In the genomic region with DNA sequence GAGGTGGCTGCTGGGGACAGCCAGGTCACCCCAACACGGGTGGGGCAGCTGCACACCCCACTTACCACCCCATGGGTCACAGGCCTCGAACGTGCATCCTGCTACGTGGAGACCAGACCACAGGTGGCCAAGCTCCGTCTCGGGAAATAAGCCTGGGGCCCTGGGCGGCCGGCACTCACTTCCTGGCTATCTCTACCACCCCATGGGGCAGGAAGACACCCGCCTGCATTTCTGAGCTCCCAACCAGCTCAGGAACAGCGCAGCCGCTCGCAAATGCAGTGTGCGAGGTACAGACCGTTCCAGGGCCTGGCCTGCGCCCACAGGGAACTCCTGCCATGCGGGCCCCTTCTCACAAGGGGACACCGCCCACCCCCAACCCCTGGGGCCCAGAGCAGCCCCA, we compare ENCODE assay signal across 26 cellular contexts. TPM values are rescaled to one million over a fixed set of nuclear protein-coding genes. Genes with fewer than 3 reads are reported as not detected.
DNase-seq lines count a peak whose midpoint lies in the region; ATAC-seq, FAIRE-seq and TF ChIP-seq lines count a peak whose summit lies in the region.
"Had no signal": no experiment of that assay in that cellular context is flagged by ENCODE, and none has a peak within 500 bp of the region (broad histone marks: within the 10 kb centered on the region; RNA-seq: fewer than 3 reads in every experiment).

No MANE protein-coding gene starts in this region.

- H2AFZ ChIP-seq in HepG2 (ENCODE audit: low read length) (no peak overlapping the region), IMR-90 (replicated peaks; ENCODE audit: low read length, poor library complexity) (no peak overlapping the region)

- FAIRE-seq in HepG2 (lab: Jason Lieb, UNC): no peak
- FAIRE-seq: GM12891, H54 had no signal

- CTCF ChIA-PET in HepG2 (lab: Yijun Ruan, JAX; ENCODE audit: low intra/inter-chr PET ratio, low total read pairs): no interaction called here
- CTCF ChIA-PET in IMR-90 (lab: Yijun Ruan, JAX): no interaction called here

- TF ChIP-seq POLR2A in HepG2 (IDR thresholded peaks at IDR 0.05; ENCODE audit: insufficient read depth in 1 of 2, low read depth in 2 of 2, low read length in 2 of 2) (no peak), right lobe of liver (IDR thresholded peaks at IDR 0.05) (no peak), IMR-90 (IDR thresholded peaks at IDR 0.05; ENCODE audit: low read depth, low read length) (no peak)

- peak overlapping the region; percentile 28 for H2AK9ac ChIP-seq in IMR-90 (replicated peaks; ENCODE audit: low read depth, low read length, poor library complexity)

- ATAC-seq in HepG2 (no peak), right lobe of liver (no peak), IMR-90 (ENCODE audit: low read depth) (no peak), HG03460 (IDR thresholded peaks at IDR 0.05; ENCODE audit: unreplicated experiment) (no peak), SK-N-SH treated with all-trans-retinoic acid at 6 μM for 48 hours (no peak)
- no peak for ATAC-seq in central memory CD8-positive, alpha-beta T cell (replicated peaks; ENCODE audit: extremely low read depth, poor library complexity, severe bottlenecking)
- ATAC-seq: Panc1 had no signal

- 0% methylated on average over 4 of the region's 17 CpGs for WGBS in HepG2 (ENCODE audit: low lambda C conversion rate)
- WGBS in right lobe of liver (ENCODE audit: insufficient coverage, low coverage, low lambda C conversion rate, missing lambda C conversion rate): no CpG with 5 or more reads among the region's 17 CpGs
- 100% methylated on average over 3 of the region's 17 CpGs; no CpG with 5 or more reads in 1 of the 2 experiments for WGBS in IMR-90 (ENCODE audit: extremely low coverage in 2 of 2, insufficient read length in 1 of 2), 2 experiments

- H3K36me3 ChIP-seq in HepG2 (replicated peaks in 1 of 2; ENCODE audit: control insufficient read depth in 1 of 2, insufficient read depth in 2 of 2, low read length in 2 of 2) (no peaks in the 10 kb centered on the region), right lobe of liver (no peaks in the 10 kb centered on the region), IMR-90 (ENCODE audit: control insufficient read depth, insufficient read depth, low read length) (no peaks in the 10 kb centered on the region)

- H2AK5ac ChIP-seq in IMR-90 (ENCODE audit: low read depth, low read length): no peak overlapping the region

- no peaks in the 10 kb centered on the region for H3K79me2 ChIP-seq in HepG2 (ENCODE audit: insufficient read depth, low read length)

- H3K4me1 ChIP-seq in HepG2 (ENCODE audit: insufficient read depth, low read length) (no peaks in the 10 kb centered on the region), right lobe of liver (peaks cover 0 to 5% (median 0%) of the 10 kb centered on the region in 4 donors), IMR-90 (ENCODE audit: control insufficient read depth, insufficient read depth, low read length) (peaks cover 3% of the 10 kb centered on the region; the same call in 1 of the 2 replicates)

- no peak overlapping the region for H3K18ac ChIP-seq in IMR-90 (ENCODE audit: low read depth, low read length)

- H3K36me3 Mint-ChIP-seq in central memory CD8-positive, alpha-beta T cell (ENCODE audit: insufficient read depth): peaks cover 10% of the 10 kb centered on the region
- H3K36me3 Mint-ChIP-seq: CD4-positive, alpha-beta memory T cell had no signal

- H2BK20ac ChIP-seq in IMR-90 (ENCODE audit: low read depth, low read length): no peak overlapping the region

- no peak overlapping the region for H3K9ac ChIP-seq in HepG2 (ENCODE audit: insufficient read depth, low read depth, low read length)
- H3K9ac ChIP-seq in IMR-90 (ENCODE audit: low read depth, low read length): no peak overlapping the region

- peaks cover 22% of the 10 kb centered on the region for H3K27me3 Mint-ChIP-seq in central memory CD8-positive, alpha-beta T cell

- DNase-seq in HepG2 (ENCODE audit: low spot score) (no peak), right lobe of liver (no peak), IMR-90 (no peak), SW 1271 (lab: John Stamatoyannopoulos, UW) (no peak)
- no peak for DNase-seq in central memory CD8-positive, alpha-beta T cell (ENCODE audit: low spot score in 2 of 2)
- DNase-seq: C1 segment of cervical spinal cord; CD4-positive, alpha-beta memory T cell; COR-L47; DMS79; EL; GDM1; KG1; MG63; NCI-H2029; NCI-H446 treated with DMSO at 0.1 percent for 48 hours; NCI-H526; SIG-M5 had no signal

- no TSS peak for BruUV-seq in HepG2 (replicated peaks; lab: Mats Ljungman, UMichigan)
- BruUV-seq in IMR-90 (replicated peaks; lab: Mats Ljungman, UMichigan): no TSS peak

- peaks cover 12% of the 10 kb centered on the region for H3K4me1 Mint-ChIP-seq in central memory CD8-positive, alpha-beta T cell

- TF ChIP-seq CTCF in HepG2 (CRISPR knock-in tag; IDR thresholded peaks at IDR 0.05) (no peak), right lobe of liver (IDR thresholded peaks at IDR 0.05) (no peak), IMR-90 (conservative IDR thresholded peaks at IDR 0.05; ENCODE audit: low read depth, low read length) (no peak)

- peak overlapping the region; percentile 91 for H3K4me3 Mint-ChIP-seq in central memory CD8-positive, alpha-beta T cell

- TF ChIP-seq EP300 in HepG2 (IDR thresholded peaks at IDR 0.05; ENCODE audit: low read depth in 2 of 2, low read length in 2 of 2) (no peak), HepG2 (CRISPR knock-in tag; IDR thresholded peaks at IDR 0.05; ENCODE audit: borderline replicate concordance) (no peak)

- H3K9me1 ChIP-seq in IMR-90 (ENCODE audit: insufficient read depth, low read length): 0 out of 2 replicates have a peak, but pooled peaks cover 3% of the 10 kb centered on the region

- H3K4me2 ChIP-seq in HepG2 (ENCODE audit: low read depth, low read length): no peak overlapping the region
- H3K4me2 ChIP-seq in IMR-90 (ENCODE audit: low read depth, low read length): no peak overlapping the region

- no peak overlapping the region for H4K5ac ChIP-seq in IMR-90 (ENCODE audit: low read depth, low read length)

- dilution Hi-C loops in IMR-90 (cut with HindIII; ENCODE audit: low sequenced_read_pairs, unreplicated experiment): no loop called here

- no peak overlapping the region for H3K56ac ChIP-seq in IMR-90 (ENCODE audit: extremely low read depth, insufficient read depth, low read length)

- no peak overlapping the region for H3K27ac Mint-ChIP-seq in central memory CD8-positive, alpha-beta T cell (ENCODE audit: low read depth)

- no peak overlapping the region for H3K23ac ChIP-seq in IMR-90 (ENCODE audit: low read depth, low read length)

- H3K27me3 ChIP-seq in HepG2 (ENCODE audit: control insufficient read depth in 1 of 2, insufficient read depth in 2 of 2, low read length in 2 of 2): peaks cover 34 to 75% of the 10 kb centered on the region in 2 experiments
- H3K27me3 ChIP-seq in right lobe of liver: no peaks in the 10 kb centered on the region
- H3K27me3 ChIP-seq in IMR-90 (ENCODE audit: control insufficient read depth, insufficient read depth, low read length): peaks cover 10% of the 10 kb centered on the region

- no peak overlapping the region for H4K91ac ChIP-seq in IMR-90 (ENCODE audit: insufficient read depth, low read depth, low read length)

- no peaks in the 10 kb centered on the region for H3K9me3 Mint-ChIP-seq in central memory CD8-positive, alpha-beta T cell

- no peak overlapping the region for H3K4ac ChIP-seq in IMR-90 (ENCODE audit: low read depth, low read length)

- in situ Hi-C loops in HepG2 (cut with HindIII; ENCODE audit: extremely low pct_ligation_motif_present, low pct_unique_long_range_greater_than_20kb): loop anchor here (25.0 kb wide), 1 partner anchor 407 kb away; no protein-coding TSS in a partner anchor
- in situ Hi-C loops in IMR-90 (cut with MboI; ENCODE audit: low sequenced_read_pairs): loop anchor here (25.0 kb wide), 1 partner anchor 407 kb away; no protein-coding TSS in a partner anchor

- no peak overlapping the region for H2BK5ac ChIP-seq in IMR-90 (ENCODE audit: low read depth, low read length, poor library complexity, severe bottlenecking)

- no peak overlapping the region for H4K8ac ChIP-seq in IMR-90 (ENCODE audit: low read depth in 2 of 2, low read length in 2 of 2)

- intact Hi-C loops in HepG2 (cut with micrococcal nuclease; ENCODE audit: unreplicated experiment) (no loop called here), right lobe of liver (cut with DNase I) (no loop called here), IMR-90 (cut with micrococcal nuclease) (no loop called here)

- peaks cover 4 to 12% of the 10 kb centered on the region in 2 experiments; a peak in 3 of 4 replicates for H3K79me1 ChIP-seq in IMR-90 (ENCODE audit: low read depth in 1 of 2, low read length in 2 of 2)

- no peak overlapping the region for H3K4me3 ChIP-seq in HepG2 (replicated peaks in 1 of 3; ENCODE audit: insufficient read depth in 1 of 3, low read depth in 2 of 3, low read length in 3 of 3)
- H3K4me3 ChIP-seq in right lobe of liver: no peak overlapping the region
- H3K4me3 ChIP-seq in IMR-90 (ENCODE audit: insufficient read depth, low read depth, low read length): no peak overlapping the region
- H3K4me3 ChIP-seq: MG63, SK-N-MC had no signal

- POLR2A ChIA-PET in HepG2 (lab: Yijun Ruan, JAX) (no interaction called here), IMR-90 (lab: Charles Lee; ENCODE audit: unreplicated experiment) (no interaction called here)

- TF ChIP-seq RAD21 in HepG2 (CRISPR knock-in tag; IDR thresholded peaks at IDR 0.05) (no peak), IMR-90 (IDR thresholded peaks at IDR 0.05; ENCODE audit: low read length) (no peak)

- H4K20me1 ChIP-seq in HepG2 (ENCODE audit: insufficient read depth, low read length) (no peaks in the 10 kb centered on the region), IMR-90 (ENCODE audit: insufficient read depth, low read length) (no peaks in the 10 kb centered on the region)

- no peaks in the 10 kb centered on the region for H3K9me3 ChIP-seq in HepG2 (ENCODE audit: low read length)
- H3K9me3 ChIP-seq in right lobe of liver: no peaks in the 10 kb centered on the region
- H3K9me3 ChIP-seq in IMR-90 (ENCODE audit: control insufficient read depth, insufficient read depth, low read length): no peaks in the 10 kb centered on the region
- H3K9me3 ChIP-seq: MG63 had no signal

- no peak overlapping the region for H2BK15ac ChIP-seq in IMR-90 (ENCODE audit: low read depth, low read length)

- H3K27ac ChIP-seq in HepG2 (ENCODE audit: extremely low read length, insufficient read depth, low read length) (no peak overlapping the region), right lobe of liver (no peak overlapping the region), IMR-90 (ENCODE audit: insufficient read depth, low read length) (no peak overlapping the region)
- H3K27ac ChIP-seq: SK-N-MC had no signal

- no peak overlapping the region for H2BK120ac ChIP-seq in IMR-90 (ENCODE audit: low read depth, low read length)

- no peak overlapping the region for H3K14ac ChIP-seq in IMR-90 (replicated peaks; ENCODE audit: low read depth, low read length)

RNA-seq across cellular contexts. Expression of gene GNG13, which starts 4.9 kb away (rescaled TPM):
- total RNA-seq in HepG2 (2016; rRNA removed; fragmentation: Illumina TruSeq; extraction: Trizol) (not detected in 2 replicates), right lobe of liver (not detected), IMR-90 (2012; rRNA removed) (not detected in 2 replicates)
- total RNA-seq in HepG2 (2016; cell fraction: cytosol; rRNA removed; fragmentation: Illumina TruSeq; extraction: Trizol; ENCODE audit: low read depth): not detected in 2 replicates
- total RNA-seq in HepG2 (2016; cell fraction: insoluble cytoplasmic fraction; rRNA removed; fragmentation: Illumina TruSeq; extraction: Trizol): not detected in 2 replicates
- total RNA-seq in HepG2 (2016; cell fraction: membrane; rRNA removed; fragmentation: Illumina TruSeq; extraction: Trizol): not detected in 2 replicates
- not detected in 2 replicates for total RNA-seq in HepG2 (2016; cell fraction: nucleus; rRNA removed; fragmentation: Illumina TruSeq; extraction: Trizol)
- polyA plus RNA-seq in HepG2 (2011; rRNA removed) (not detected in 2 replicates), IMR-90 (2012; rRNA removed) (not detected in 2 replicates)
- not detected in 2 replicates for polyA plus RNA-seq in HepG2 (2011; cell fraction: cytosol; rRNA removed)
- not detected in 2 replicates for polyA plus RNA-seq in HepG2 (2011; cell fraction: nucleus; rRNA removed)
- polyA plus RNA-seq in HepG2 (2012): not detected in 2 replicates
- polyA plus RNA-seq in HepG2 (2016; cell fraction: cytosol; fragmentation: Illumina TruSeq; extraction: Trizol; ENCODE audit: low read depth): not detected in 2 replicates
- not detected in 2 replicates for polyA plus RNA-seq in HepG2 (2016; cell fraction: insoluble cytoplasmic fraction; fragmentation: Illumina TruSeq; extraction: Trizol; ENCODE audit: low read depth)
- not detected in 2 replicates for polyA plus RNA-seq in HepG2 (2016; cell fraction: membrane; fragmentation: Illumina TruSeq; extraction: Trizol; ENCODE audit: low read depth)
- polyA plus RNA-seq in HepG2 (2016; cell fraction: nucleus; fragmentation: Illumina TruSeq; extraction: Trizol; ENCODE audit: insufficient read depth, low read depth): not detected in 2 replicates
- not detected in 2 replicates for polyA minus RNA-seq in HepG2 (2011; rRNA and poly(A)+ RNA removed; ENCODE audit: low replicate concordance)
- polyA minus RNA-seq in HepG2 (2011; cell fraction: cytosol; rRNA and poly(A)+ RNA removed): not detected in 2 replicates
- not detected in 2 replicates for polyA minus RNA-seq in HepG2 (2011; cell fraction: nucleus; rRNA and poly(A)+ RNA removed)
- polyA plus RNA-seq in IMR-90 (2012; cell fraction: cytosol; rRNA removed): not detected in 2 replicates
- not detected in 2 replicates for polyA plus RNA-seq in IMR-90 (2012; cell fraction: nucleus; rRNA removed; ENCODE audit: low replicate concordance)
- total RNA-seq: A673; CD4-positive, alpha-beta memory T cell; HT1080; OCI-LY7 had no signal
- polyA plus RNA-seq: CD4-positive, alpha-beta memory T cell had no signal

RNA-seq across cellular contexts. Expression of gene CHTF18, which starts 17.1 kb away (rescaled TPM):
- total RNA-seq in HepG2 (2016; rRNA removed; fragmentation: Illumina TruSeq; extraction: Trizol) (8.8 and 22.9 TPM in 2 replicates), right lobe of liver (1 to 10 TPM; 2.9 to 7.8 (median 4.6) TPM), IMR-90 (2012; rRNA removed) (3.1 and 3.2 TPM in 2 replicates)
- total RNA-seq in HepG2 (2016; cell fraction: cytosol; rRNA removed; fragmentation: Illumina TruSeq; extraction: Trizol; ENCODE audit: low read depth): 14.2 and 15.9 TPM in 2 replicates
- 7.3 and 24.5 TPM in 2 replicates for total RNA-seq in HepG2 (2016; cell fraction: insoluble cytoplasmic fraction; rRNA removed; fragmentation: Illumina TruSeq; extraction: Trizol)
- 5.5 and 6.8 TPM in 2 replicates for total RNA-seq in HepG2 (2016; cell fraction: membrane; rRNA removed; fragmentation: Illumina TruSeq; extraction: Trizol)
- 26.2 and 31.2 TPM in 2 replicates for total RNA-seq in HepG2 (2016; cell fraction: nucleus; rRNA removed; fragmentation: Illumina TruSeq; extraction: Trizol)
- polyA plus RNA-seq in HepG2 (2011; rRNA removed) (7.3 and 8.6 TPM in 2 replicates), IMR-90 (2012; rRNA removed) (21.4 and 28.1 TPM in 2 replicates)
- 2.5 and 6.5 TPM in 2 replicates for polyA plus RNA-seq in HepG2 (2011; cell fraction: cytosol; rRNA removed)
- polyA plus RNA-seq in HepG2 (2011; cell fraction: nucleus; rRNA removed): 145 and 298 TPM in 2 replicates
- polyA plus RNA-seq in HepG2 (2012): 6.6 and 11.8 TPM in 2 replicates
- 2.3 and 2.5 TPM in 2 replicates for polyA plus RNA-seq in HepG2 (2016; cell fraction: cytosol; fragmentation: Illumina TruSeq; extraction: Trizol; ENCODE audit: low read depth)
- polyA plus RNA-seq in HepG2 (2016; cell fraction: insoluble cytoplasmic fraction; fragmentation: Illumina TruSeq; extraction: Trizol; ENCODE audit: low read depth): 6.8 and 7.7 TPM in 2 replicates
- polyA plus RNA-seq in HepG2 (2016; cell fraction: membrane; fragmentation: Illumina TruSeq; extraction: Trizol; ENCODE audit: low read depth): 3.5 and 4.5 TPM in 2 replicates
- 103 and 115 TPM in 2 replicates for polyA plus RNA-seq in HepG2 (2016; cell fraction: nucleus; fragmentation: Illumina TruSeq; extraction: Trizol; ENCODE audit: insufficient read depth, low read depth)
- 8.2 and 13.0 TPM in 2 replicates for polyA minus RNA-seq in HepG2 (2011; rRNA and poly(A)+ RNA removed; ENCODE audit: low replicate concordance)
- polyA minus RNA-seq in HepG2 (2011; cell fraction: cytosol; rRNA and poly(A)+ RNA removed): 2.4 and 3.9 TPM in 2 replicates
- 7.5 and 12.4 TPM in 2 replicates for polyA minus RNA-seq in HepG2 (2011; cell fraction: nucleus; rRNA and poly(A)+ RNA removed)
- 4.1 and 7.9 TPM in 2 replicates for polyA plus RNA-seq in IMR-90 (2012; cell fraction: cytosol; rRNA removed)
- polyA plus RNA-seq in IMR-90 (2012; cell fraction: nucleus; rRNA removed; ENCODE audit: low replicate concordance): 128 and 294 TPM in 2 replicates

RNA-seq across cellular contexts. Expression of gene RPUSD1, which starts 17.3 kb away (rescaled TPM):
- total RNA-seq in HepG2 (2016; rRNA removed; fragmentation: Illumina TruSeq; extraction: Trizol) (22.4 and 26.2 TPM in 2 replicates), right lobe of liver (10 to 100 TPM in 2 of 6 experiments, 1 to 10 TPM in 4; 5.1 to 16.2 (median 6.6) TPM), IMR-90 (2012; rRNA removed) (11.7 and 13.1 TPM in 2 replicates)
- 18.7 and 21.8 TPM in 2 replicates for total RNA-seq in HepG2 (2016; cell fraction: cytosol; rRNA removed; fragmentation: Illumina TruSeq; extraction: Trizol; ENCODE audit: low read depth)
- 20.2 and 24.6 TPM in 2 replicates for total RNA-seq in HepG2 (2016; cell fraction: insoluble cytoplasmic fraction; rRNA removed; fragmentation: Illumina TruSeq; extraction: Trizol)
- total RNA-seq in HepG2 (2016; cell fraction: membrane; rRNA removed; fragmentation: Illumina TruSeq; extraction: Trizol): 34.6 and 36.7 TPM in 2 replicates
- 13.4 and 16.9 TPM in 2 replicates for total RNA-seq in HepG2 (2016; cell fraction: nucleus; rRNA removed; fragmentation: Illumina TruSeq; extraction: Trizol)
- polyA plus RNA-seq in HepG2 (2011; rRNA removed) (13.1 and 15.9 TPM in 2 replicates), IMR-90 (2012; rRNA removed) (32.3 and 43.3 TPM in 2 replicates)
- polyA plus RNA-seq in HepG2 (2011; cell fraction: cytosol; rRNA removed): 11.8 and 20.0 TPM in 2 replicates
- 47.0 and 47.2 TPM in 2 replicates for polyA plus RNA-seq in HepG2 (2011; cell fraction: nucleus; rRNA removed)
- polyA plus RNA-seq in HepG2 (2012): 6.9 and 11.4 TPM in 2 replicates
- 23.0 and 24.2 TPM in 2 replicates for polyA plus RNA-seq in HepG2 (2016; cell fraction: cytosol; fragmentation: Illumina TruSeq; extraction: Trizol; ENCODE audit: low read depth)
- polyA plus RNA-seq in HepG2 (2016; cell fraction: insoluble cytoplasmic fraction; fragmentation: Illumina TruSeq; extraction: Trizol; ENCODE audit: low read depth): 22.5 and 24.4 TPM in 2 replicates
- 32.9 and 33.9 TPM in 2 replicates for polyA plus RNA-seq in HepG2 (2016; cell fraction: membrane; fragmentation: Illumina TruSeq; extraction: Trizol; ENCODE audit: low read depth)
- 29.7 and 35.5 TPM in 2 replicates for polyA plus RNA-seq in HepG2 (2016; cell fraction: nucleus; fragmentation: Illumina TruSeq; extraction: Trizol; ENCODE audit: insufficient read depth, low read depth)
- polyA minus RNA-seq in HepG2 (2011; rRNA and poly(A)+ RNA removed; ENCODE audit: low replicate concordance): 20.0 and 21.5 TPM in 2 replicates
- 9.3 and 9.6 TPM in 2 replicates for polyA minus RNA-seq in HepG2 (2011; cell fraction: cytosol; rRNA and poly(A)+ RNA removed)
- 8.9 and 13.2 TPM in 2 replicates for polyA minus RNA-seq in HepG2 (2011; cell fraction: nucleus; rRNA and poly(A)+ RNA removed)
- 23.5 and 39.1 TPM in 2 replicates for polyA plus RNA-seq in IMR-90 (2012; cell fraction: cytosol; rRNA removed)
- polyA plus RNA-seq in IMR-90 (2012; cell fraction: nucleus; rRNA removed; ENCODE audit: low replicate concordance): 38.5 and 127 TPM in 2 replicates

RNA-seq across cellular contexts. Expression of gene MSLN, which starts 44.9 kb away (rescaled TPM):
- total RNA-seq in HepG2 (2016; rRNA removed; fragmentation: Illumina TruSeq; extraction: Trizol) (0.72 and 2.0 TPM in 2 replicates), right lobe of liver (under 1 TPM in 1 of 6 experiments, not detected in 5; 0.25 TPM), IMR-90 (2012; rRNA removed) (not detected in 2 replicates)
- total RNA-seq in HepG2 (2016; cell fraction: cytosol; rRNA removed; fragmentation: Illumina TruSeq; extraction: Trizol; ENCODE audit: low read depth): 0.30 TPM in 1 of 2 replicates, not detected in the other
- 1.2 and 2.1 TPM in 2 replicates for total RNA-seq in HepG2 (2016; cell fraction: insoluble cytoplasmic fraction; rRNA removed; fragmentation: Illumina TruSeq; extraction: Trizol)
- 0.31 and 0.38 TPM in 2 replicates for total RNA-seq in HepG2 (2016; cell fraction: membrane; rRNA removed; fragmentation: Illumina TruSeq; extraction: Trizol)
- 1.1 and 2.5 TPM in 2 replicates for total RNA-seq in HepG2 (2016; cell fraction: nucleus; rRNA removed; fragmentation: Illumina TruSeq; extraction: Trizol)
- polyA plus RNA-seq in HepG2 (2011; rRNA removed) (2.3 and 3.0 TPM in 2 replicates), IMR-90 (2012; rRNA removed) (0.14 and 0.22 TPM in 2 replicates)
- 1.1 and 1.5 TPM in 2 replicates for polyA plus RNA-seq in HepG2 (2011; cell fraction: cytosol; rRNA removed)
- polyA plus RNA-seq in HepG2 (2011; cell fraction: nucleus; rRNA removed): 3.7 and 5.0 TPM in 2 replicates
- 3.0 and 3.9 TPM in 2 replicates for polyA plus RNA-seq in HepG2 (2012)
- 0.34 and 0.49 TPM in 2 replicates for polyA plus RNA-seq in HepG2 (2016; cell fraction: cytosol; fragmentation: Illumina TruSeq; extraction: Trizol; ENCODE audit: low read depth)
- 0.61 and 0.67 TPM in 2 replicates for polyA plus RNA-seq in HepG2 (2016; cell fraction: insoluble cytoplasmic fraction; fragmentation: Illumina TruSeq; extraction: Trizol; ENCODE audit: low read depth)
- polyA plus RNA-seq in HepG2 (2016; cell fraction: membrane; fragmentation: Illumina TruSeq; extraction: Trizol; ENCODE audit: low read depth): 0.44 and 0.46 TPM in 2 replicates
- polyA plus RNA-seq in HepG2 (2016; cell fraction: nucleus; fragmentation: Illumina TruSeq; extraction: Trizol; ENCODE audit: insufficient read depth, low read depth): 3.3 and 3.5 TPM in 2 replicates
- polyA minus RNA-seq in HepG2 (2011; rRNA and poly(A)+ RNA removed; ENCODE audit: low replicate concordance): 1.2 and 15.6 TPM in 2 replicates
- polyA minus RNA-seq in HepG2 (2011; cell fraction: cytosol; rRNA and poly(A)+ RNA removed): 0.79 and 1.8 TPM in 2 replicates
- polyA minus RNA-seq in HepG2 (2011; cell fraction: nucleus; rRNA and poly(A)+ RNA removed): 0.87 and 1.0 TPM in 2 replicates
- 0.21 and 0.31 TPM in 2 replicates for polyA plus RNA-seq in IMR-90 (2012; cell fraction: cytosol; rRNA removed)
- polyA plus RNA-seq in IMR-90 (2012; cell fraction: nucleus; rRNA removed; ENCODE audit: low replicate concordance): 0.17 and 0.22 TPM in 2 replicates
- total RNA-seq: A673; CD4-positive, alpha-beta memory T cell; HT1080 had no signal
- polyA plus RNA-seq: CD4-positive, alpha-beta memory T cell had no signal
